8 cellular contexts compared by ENCODE assay signal in the genomic region with DNA sequence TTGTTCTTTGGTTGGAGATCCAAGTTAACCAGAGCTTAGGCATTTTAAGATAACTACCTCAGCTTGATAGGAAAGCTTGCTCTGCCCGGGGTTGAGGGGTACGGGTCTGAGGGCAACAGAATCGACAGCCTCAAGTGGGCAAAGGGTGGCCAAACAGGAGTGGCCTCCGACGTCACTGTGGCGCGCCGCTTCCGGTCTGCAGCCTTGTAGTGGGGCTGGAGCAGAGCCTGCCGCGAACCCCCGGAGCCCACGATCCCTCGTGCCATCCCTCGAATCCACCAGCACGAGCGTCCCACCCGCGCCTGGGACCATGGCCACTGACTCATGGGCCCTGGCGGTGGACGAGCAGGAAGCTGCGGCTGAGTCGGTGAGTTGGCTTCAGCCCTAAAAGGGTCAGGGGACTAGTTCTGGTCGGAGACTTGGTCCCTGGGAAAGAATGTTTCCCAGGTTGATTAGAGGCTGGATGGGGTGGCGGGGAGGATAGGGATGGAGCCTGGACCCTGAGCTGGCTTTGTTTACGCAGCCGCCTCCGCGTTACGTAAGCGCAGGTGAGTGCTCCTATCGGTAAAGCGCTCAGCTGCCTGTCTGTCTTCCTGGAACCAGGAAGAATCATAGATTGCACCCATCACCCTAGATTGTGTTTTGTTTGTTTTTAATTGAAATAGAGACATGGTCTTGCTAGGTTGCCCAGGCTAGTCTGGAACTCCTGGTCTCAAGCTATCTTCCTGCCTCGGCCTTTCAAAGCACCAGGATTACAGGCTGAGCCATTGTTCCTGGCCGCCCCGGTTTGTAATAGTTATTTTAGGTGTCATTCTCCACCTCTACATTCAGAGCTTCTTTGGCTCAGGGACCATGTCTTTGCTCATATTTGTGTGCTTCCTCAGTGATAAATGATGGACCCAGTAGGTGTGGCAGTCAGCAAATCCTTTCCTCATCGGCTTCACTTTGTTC. TPM values are rescaled to one million over a fixed set of nuclear protein-coding genes. Genes with fewer than 3 reads are reported as not detected.
DNase-seq lines count a peak whose midpoint lies in the region; ATAC-seq and TF ChIP-seq lines count a peak whose summit lies in the region.

A gene (plus strand): TSS at position 199 of the 951 bp plus-strand sequence. CDS start 112 bp downstream, at position 311.

- H3K27ac Mint-ChIP-seq in MCF 10A (ENCODE audit: low read depth, unreplicated experiment): peak within 1 kb of the TSS; percentile 98

- H3K9ac ChIP-seq in iPS-15b (ENCODE audit: low read depth, low read length): peak within 1 kb of the TSS; percentile 87

- CTCF ChIA-PET in MCF 10A (lab: Yijun Ruan, JAX): interaction anchor here (0.5 to 1.3 kb wide), 10 partner anchors 9 to 1819 kb away, joined by 3 to 7 read pairs (median 4); a partner anchor contains a TSS

- H3K27ac ChIP-seq in gastrocnemius medialis: peak within 1 kb of the TSS; percentile 91 to 99 (median 96)

- H3K9me3 ChIP-seq in iPS-15b (ENCODE audit: control insufficient read depth, insufficient read depth, low read length): no peaks in the 10 kb centered on the region
- H3K9me3 ChIP-seq in gastrocnemius medialis: peaks cover 0 to 9% (median 0%) of the 10 kb centered on the region in 3 donors

- H3K9me3 Mint-ChIP-seq in MCF 10A (ENCODE audit: unreplicated experiment): peaks cover 9% of the 10 kb centered on the region

- POLR2A ChIA-PET in MCF 10A (lab: Yijun Ruan, JAX): interaction anchor here (0.6 to 4.3 kb wide), 19 partner anchors 8 to 413 kb away, joined by 3 to 94 read pairs (median 4); a partner anchor contains a TSS

- DNase-seq in NCI-H187 treated with DMSO at 0.1 percent for 48 hours (lab: John Stamatoyannopoulos, UW): peak; percentile 2
- DNase-seq in UCSD-AML1 (lab: John Stamatoyannopoulos, UW; ENCODE audit: unreplicated experiment): peak; percentile 75
- peak; percentile 56 for DNase-seq in MCF 10A (ENCODE audit: unreplicated experiment)
- DNase-seq in gastrocnemius medialis: peak; percentile 48 to 71
- no peak for DNase-seq in SKM-1 (lab: John Stamatoyannopoulos, UW; ENCODE audit: unreplicated experiment)

- TF ChIP-seq CTCF in MCF 10A (IDR thresholded peaks at IDR 0.05; ENCODE audit: unreplicated experiment) (no peak), gastrocnemius medialis (IDR thresholded peaks at IDR 0.05 in 4 of 5, conservative IDR thresholded peaks at IDR 0.05 in 1 of 5) (no peak)

- no peaks in the 10 kb centered on the region for H3K27me3 Mint-ChIP-seq in MCF 10A (ENCODE audit: insufficient read depth, unreplicated experiment)

- H3K36me3 ChIP-seq in iPS-15b (ENCODE audit: control insufficient read depth, insufficient read depth, low read length) (no peaks in the 10 kb centered on the region), gastrocnemius medialis (peaks cover 0 to 18% of the 10 kb centered on the region in 2 donors)

- TSS peak; percentile 39 for BruUV-seq in MCF 10A (replicated peaks; lab: Mats Ljungman, UMichigan)

- H3K4me1 ChIP-seq in iPS-15b (ENCODE audit: control insufficient read depth, insufficient read depth, low read length): peaks cover 3% of the 10 kb centered on the region
- H3K4me1 ChIP-seq in gastrocnemius medialis: peaks cover 8 to 12% of the 10 kb centered on the region in 2 donors

- H3K4me1 Mint-ChIP-seq in MCF 10A (ENCODE audit: insufficient read depth, unreplicated experiment): peaks cover 5% of the 10 kb centered on the region

- H3K36me3 Mint-ChIP-seq in MCF 10A (ENCODE audit: insufficient read depth, unreplicated experiment): no peaks in the 10 kb centered on the region

- H3K27me3 ChIP-seq in iPS-15b (ENCODE audit: control insufficient read depth, insufficient read depth, low read length) (no peaks in the 10 kb centered on the region), gastrocnemius medialis (no peaks in the 10 kb centered on the region)

- ATAC-seq in HG02798 (IDR thresholded peaks at IDR 0.05; ENCODE audit: poor library complexity, unreplicated experiment) (peak; percentile 89), gastrocnemius medialis (peak; percentile 85 to 92)

- TF ChIP-seq POLR2A in GM10847 (IDR thresholded peaks at IDR 0.05; ENCODE audit: extremely low read depth, insufficient read length): peak; percentile 82
- peak; percentile 39 to 57 for TF ChIP-seq POLR2A in gastrocnemius medialis (IDR thresholded peaks at IDR 0.05)

- H3K4me3 Mint-ChIP-seq in MCF 10A (ENCODE audit: unreplicated experiment): peak within 1 kb of the TSS; percentile 89

- in situ Hi-C loops in gastrocnemius medialis (cut with MboI; ENCODE audit: low sequenced_read_pairs in 4 of 4): loop anchor here in 1 of 4 donors (10.0 kb wide), 1 partner anchor 46 kb away; a partner anchor contains a TSS

- H3K4me3 ChIP-seq in iPS-15b (ENCODE audit: low read depth, low read length) (peak within 1 kb of the TSS; percentile 94), gastrocnemius medialis (peak within 1 kb of the TSS; percentile 75 to 99 (median 96))

- intact Hi-C loops in MCF 10A (cut with micrococcal nuclease) (no loop called here), gastrocnemius medialis (cut with DNase I; ENCODE audit: low total_unique reads) (loop anchor here (1.0 kb wide), 1 partner anchor 47 kb away; a partner anchor contains a TSS)

RNA-seq across cellular contexts. Expression of the gene that starts here (rescaled TPM):
- total RNA-seq in MCF 10A (2022): 38.6 and 38.8 TPM in 2 replicates
- total RNA-seq in gastrocnemius medialis: 10 to 100 TPM; 26.6 to 38.3 (median 31.9) TPM
